20 cellular contexts compared by ENCODE assay signal in genomic region chr1:51669191-51669590, GRCh38. TPM values are rescaled to one million over a fixed set of nuclear protein-coding genes. Genes with fewer than 3 reads are reported as not detected.
A peak's percentile ranks its signal among the peaks of the same experiment; 100 is the strongest.
DNase-seq lines count a peak whose midpoint lies in the region; ATAC-seq and TF ChIP-seq lines count a peak whose summit lies in the region.
"Had no signal": no experiment of that assay in that cellular context is flagged by ENCODE, and none has a peak within 500 bp of the region (broad histone marks: within the 10 kb centered on the region; RNA-seq: fewer than 3 reads in every experiment).

No MANE protein-coding gene starts in this region.

- H3K9me3 ChIP-seq in SK-N-SH (no peaks in the 10 kb centered on the region), endocrine pancreas (ENCODE audit: control insufficient read depth, low read length) (no peaks in the 10 kb centered on the region), thoracic aorta (no peaks in the 10 kb centered on the region), T-helper 17 cell (ENCODE audit: control insufficient read depth, low read length, poor library complexity, severe bottlenecking) (no peaks in the 10 kb centered on the region)
- H3K9me3 ChIP-seq: ovary had no signal

- peaks cover 11% of the 10 kb centered on the region for H3F3A ChIP-seq in SK-N-SH (replicated peaks; ENCODE audit: insufficient read depth)

- peaks cover 10 to 15% of the 10 kb centered on the region in 2 experiments; a peak in 3 of 4 replicates for H3K4me1 ChIP-seq in SK-N-SH (ENCODE audit: control insufficient read depth in 1 of 2, insufficient read depth in 2 of 2, low read depth in 1 of 2, low read length in 1 of 2)
- peaks cover 16% of the 10 kb centered on the region for H3K4me1 ChIP-seq in endocrine pancreas (ENCODE audit: control insufficient read depth, insufficient read depth, low read length)
- peaks cover 25 to 84% of the 10 kb centered on the region in 2 donors for H3K4me1 ChIP-seq in thoracic aorta (ENCODE audit: control insufficient read depth in 1 of 2, low read depth in 2 of 2)

- H3K4me3 Mint-ChIP-seq in T-helper 17 cell = no peak overlapping the region
- H3K4me3 Mint-ChIP-seq: activated CD4-positive, alpha-beta memory T cell treated with anti-CD3 and anti-CD28 coated beads for 36 hours; CD4-positive, CD25-positive, alpha-beta regulatory T cell; stimulated activated effector memory CD8-positive, alpha-beta T cell treated with anti-CD3 and anti-CD28 coated beads, Interleukin-12 subunit alpha, Interleukin-12 subunit beta, amount 100 ng/mL, for 72 hours had no signal

- H3K36me3 ChIP-seq in SK-N-SH (replicated peaks in 1 of 2; ENCODE audit: control insufficient read depth in 1 of 2, insufficient read depth in 2 of 2, low read length in 1 of 2) = no peaks in the 10 kb centered on the region
- H3K36me3 ChIP-seq in endocrine pancreas (ENCODE audit: control insufficient read depth, insufficient read depth, low read length) = no peaks in the 10 kb centered on the region
- H3K36me3 ChIP-seq in thoracic aorta = no peaks in the 10 kb centered on the region
- H3K36me3 ChIP-seq: ovary had no signal

- no peaks in the 10 kb centered on the region for H3K27me3 Mint-ChIP-seq in T-helper 17 cell
- H3K27me3 Mint-ChIP-seq: activated CD4-positive, alpha-beta memory T cell treated with anti-CD3 and anti-CD28 coated beads for 36 hours; CD4-positive, CD25-positive, alpha-beta regulatory T cell had no signal

- 93% methylated on average over 3 of the region's 3 CpGs for WGBS in SK-N-SH (ENCODE audit: low lambda C conversion rate)

- no peak overlapping the region for H2AFZ ChIP-seq in SK-N-SH (ENCODE audit: low read depth)

- CTCF ChIA-PET in SK-N-SH (lab: Yijun Ruan, JAX) = no interaction called here

- POLR2A ChIA-PET in SK-N-SH (lab: Yijun Ruan, JAX) = no interaction called here

- ATAC-seq in SK-N-SH treated with all-trans-retinoic acid at 6 μM for 48 hours (no peak), thoracic aorta (ENCODE audit: insufficient number of reproducible peaks, low FRiP score, low read depth) (no peak), T-helper 17 cell (no peak), GM18498 (IDR thresholded peaks at IDR 0.05; ENCODE audit: unreplicated experiment) (no peak)
- ATAC-seq: stimulated activated effector memory CD8-positive, alpha-beta T cell treated with anti-CD3 and anti-CD28 coated beads, Interleukin-12 subunit alpha, Interleukin-12 subunit beta, amount 100 ng/mL, for 72 hours had no signal

- H3K4me3 ChIP-seq in SK-N-SH (ENCODE audit: low read depth in 2 of 2, low read length in 1 of 2) = no peak overlapping the region
- peak overlapping the region; percentile 7 for H3K4me3 ChIP-seq in endocrine pancreas (ENCODE audit: control insufficient read depth, insufficient read depth, low read length)
- peak overlapping the region; percentile 17 for H3K4me3 ChIP-seq in thoracic aorta
- H3K4me3 ChIP-seq: ovary had no signal

- H3K27ac ChIP-seq in SK-N-SH (ENCODE audit: low read depth in 2 of 2, low read length in 1 of 2) (peak overlapping the region; percentile 6 to 48; a peak in 2 of 4 replicates), thoracic aorta (peak overlapping the region in 1 of 2 donors; percentile 9)
- H3K27ac ChIP-seq: ovary had no signal

- peaks cover 9% of the 10 kb centered on the region for H3K4me1 Mint-ChIP-seq in T-helper 17 cell

- H4K20me1 ChIP-seq in SK-N-SH (ENCODE audit: insufficient read depth) = no peaks in the 10 kb centered on the region

- TF ChIP-seq RAD21 in SK-N-SH (IDR thresholded peaks at IDR 0.05; ENCODE audit: low read length) = no peak

- no peak for TF ChIP-seq EP300 in SK-N-SH (IDR thresholded peaks at IDR 0.05; ENCODE audit: borderline replicate concordance in 1 of 2, low read depth in 1 of 2, low read length in 1 of 2)

- TF ChIP-seq CTCF in SK-N-SH (IDR thresholded peaks at IDR 0.05) (no peak), thoracic aorta (IDR thresholded peaks at IDR 0.05) (no peak)

- peaks cover 53% of the 10 kb centered on the region for H3K79me2 ChIP-seq in SK-N-SH (ENCODE audit: insufficient read depth)

- no peaks in the 10 kb centered on the region for H3K9me2 ChIP-seq in SK-N-SH

- no peak overlapping the region for H3K9ac ChIP-seq in SK-N-SH
- no peak overlapping the region for H3K9ac ChIP-seq in endocrine pancreas (ENCODE audit: control insufficient read depth, insufficient read depth, low read length)

- H3K4me2 ChIP-seq in SK-N-SH = no peak overlapping the region

- DNase-seq in SK-N-SH (no peak), NCI-H1694 treated with DMSO at 0.1 percent for 48 hours (lab: John Stamatoyannopoulos, UW) (peak; percentile 61), thoracic aorta (ENCODE audit: low spot score) (no peak), T-helper 17 cell (no peak), NCI-H82 treated with DMSO at 0.1 percent for 48 hours (lab: John Stamatoyannopoulos, UW; ENCODE audit: unreplicated experiment) (no peak)
- DNase-seq: activated CD4-positive, alpha-beta memory T cell treated with anti-CD3 and anti-CD28 coated beads for 36 hours; activated gamma-delta T cell; activated T-cell treated with anti-CD3 and anti-CD28 coated beads for 4 hours; CD4-positive, CD25-positive, alpha-beta regulatory T cell; foreskin fibroblast; GOT3; KG1; NCI-H2081 treated with DMSO at 0.1 percent for 48 hours; NCI-H524 treated with DMSO at 0.1 percent for 48 hours; ovary; T-helper 2 cell had no signal

- no peaks in the 10 kb centered on the region for H3K27me3 ChIP-seq in SK-N-SH (ENCODE audit: insufficient read depth)
- no peaks in the 10 kb centered on the region for H3K27me3 ChIP-seq in endocrine pancreas (ENCODE audit: control insufficient read depth, insufficient read depth, low read length)
- no peaks in the 10 kb centered on the region for H3K27me3 ChIP-seq in thoracic aorta (replicated peaks; ENCODE audit: insufficient read depth)
- H3K27me3 ChIP-seq: ovary had no signal

- no peak overlapping the region for H3K27ac Mint-ChIP-seq in T-helper 17 cell
- H3K27ac Mint-ChIP-seq: activated CD4-positive, alpha-beta memory T cell treated with anti-CD3 and anti-CD28 coated beads for 36 hours; stimulated activated effector memory CD8-positive, alpha-beta T cell treated with anti-CD3 and anti-CD28 coated beads, Interleukin-12 subunit alpha, Interleukin-12 subunit beta, amount 100 ng/mL, for 72 hours had no signal

- H3K36me3 Mint-ChIP-seq in T-helper 17 cell (ENCODE audit: low read depth) = peaks cover 3% of the 10 kb centered on the region
- H3K36me3 Mint-ChIP-seq: activated CD4-positive, alpha-beta memory T cell treated with anti-CD3 and anti-CD28 coated beads for 36 hours; stimulated activated effector memory CD8-positive, alpha-beta T cell treated with anti-CD3 and anti-CD28 coated beads, Interleukin-12 subunit alpha, Interleukin-12 subunit beta, amount 100 ng/mL, for 72 hours had no signal

TF ChIP-seq in SK-N-SH, 30 proteins besides CTCF, POLR2A, EP300 and RAD21 (continues in another document):
- no peak for TF ChIP-seq TCF12 (IDR thresholded peaks at IDR 0.05)
- no peak for TF ChIP-seq EZH2phosphoT487 (IDR thresholded peaks at IDR 0.05; ENCODE audit: borderline replicate concordance, low read depth)
- TF ChIP-seq CHD2 (IDR thresholded peaks at IDR 0.05; ENCODE audit: low read length, partially characterized antibody) = no peak
- no peak for TF ChIP-seq POLR2AphosphoS5 (IDR thresholded peaks at IDR 0.05; ENCODE audit: low read depth, low read length)

TF ChIP-seq in SK-N-SH treated with all-trans-retinoic acid at 6 μM for 48 hours, 23 proteins besides CTCF, POLR2A, EP300 and RAD21 (continues in another document):
- TF ChIP-seq TOX (CRISPR knock-in tag; IDR thresholded peaks at IDR 0.05; ENCODE audit: borderline replicate concordance) = no peak
- no peak for TF ChIP-seq ARNTL (CRISPR knock-in tag; IDR thresholded peaks at IDR 0.05; ENCODE audit: borderline replicate concordance, low read depth)
- TF ChIP-seq, protein P1, sequence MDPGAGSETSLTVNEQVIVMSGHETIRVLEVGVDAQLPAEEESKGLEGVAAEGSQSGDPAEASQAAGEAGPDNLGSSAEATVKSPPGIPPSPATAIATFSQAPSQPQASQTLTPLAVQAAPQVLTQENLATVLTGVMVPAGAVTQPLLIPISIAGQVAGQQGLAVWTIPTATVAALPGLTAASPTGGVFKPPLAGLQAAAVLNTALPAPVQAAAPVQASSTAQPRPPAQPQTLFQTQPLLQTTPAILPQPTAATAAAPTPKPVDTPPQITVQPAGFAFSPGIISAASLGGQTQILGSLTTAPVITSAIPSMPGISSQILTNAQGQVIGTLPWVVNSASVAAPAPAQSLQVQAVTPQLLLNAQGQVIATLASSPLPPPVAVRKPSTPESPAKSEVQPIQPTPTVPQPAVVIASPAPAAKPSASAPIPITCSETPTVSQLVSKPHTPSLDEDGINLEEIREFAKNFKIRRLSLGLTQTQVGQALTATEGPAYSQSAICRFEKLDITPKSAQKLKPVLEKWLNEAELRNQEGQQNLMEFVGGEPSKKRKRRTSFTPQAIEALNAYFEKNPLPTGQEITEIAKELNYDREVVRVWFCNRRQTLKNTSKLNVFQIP (CRISPR knock-in tag; IDR thresholded peaks at IDR 0.05; ENCODE audit: borderline replicate concordance, low read depth) = no peak
- no peak for TF ChIP-seq ZNF70 (CRISPR knock-in tag; IDR thresholded peaks at IDR 0.05)
- TF ChIP-seq GLIS3 (CRISPR knock-in tag; IDR thresholded peaks at IDR 0.05) = no peak
- TF ChIP-seq OSR1 (CRISPR knock-in tag; IDR thresholded peaks at IDR 0.05) = no peak
- TF ChIP-seq RARB (CRISPR knock-in tag; IDR thresholded peaks at IDR 0.05) = no peak
- no peak for TF ChIP-seq ZFP30 (CRISPR knock-in tag; IDR thresholded peaks at IDR 0.05)

RNA-seq across cellular contexts. Expression of gene OSBPL9, which starts 52.3 kb away (rescaled TPM):
- polyA plus RNA-seq in SK-N-SH (2012; rRNA removed) = 43.9 and 63.9 TPM in 2 replicates
- polyA plus RNA-seq in SK-N-SH (2012; cell fraction: cytosol; rRNA removed) = 61.1 and 62.8 TPM in 2 replicates
- 23.5 and 55.4 TPM in 2 replicates for polyA plus RNA-seq in SK-N-SH (2012; cell fraction: nucleus; rRNA removed)
- total RNA-seq in thoracic aorta (100 to 1,000 TPM in 1 of 2 donors, 10 to 100 TPM in 1; 94.1 to 114 TPM), T-helper 17 cell (10 to 100 TPM; 47.3 to 49.2 TPM)

Comparison
In these comparisons a context has a peak if more than half of its experiments do, and no peak if none do; other contexts are left out.
1. H3K4me3 ChIP-seq: peak in endocrine pancreas (single experiment) and thoracic aorta (single experiment); none in SK-N-SH (0 of 2).